In genomic region chr10:130111115-130111847, GRCh38 we compare ENCODE assay signal across 1 cellular context.
TF ChIP-seq lines count a peak whose summit lies in the region.

No MANE protein-coding gene starts in this region.

TF ChIP-seq in GM12878, 131 proteins besides CTCF, POLR2A, EP300 and RAD21 (continued from another document and continues in another):
- TF ChIP-seq SMARCA5 (IDR thresholded peaks at IDR 0.05) (no peak), KDM1A (IDR thresholded peaks at IDR 0.05; ENCODE audit: borderline replicate concordance) (no peak), ASH2L (IDR thresholded peaks at IDR 0.05; ENCODE audit: borderline replicate concordance, low read depth) (no peak), BHLHE40 (IDR thresholded peaks at IDR 0.05; ENCODE audit: borderline replicate concordance in 1 of 2, low read depth in 2 of 2, low read length in 1 of 2) (peak; percentile 0 to 19; a peak in 1 of 4 replicates), TCF7 (IDR thresholded peaks at IDR 0.05; ENCODE audit: borderline replicate concordance) (no peak), MAX (IDR thresholded peaks at IDR 0.05; ENCODE audit: low read depth, low read length) (no peak; the same call in none of the 2 replicates), YY1 (IDR thresholded peaks at IDR 0.05; ENCODE audit: low read depth, low read length) (no peak), TCF3 (IDR thresholded peaks at IDR 0.05; ENCODE audit: borderline replicate concordance, insufficient read depth, low read depth, low read length) (no peak), PAX8 (IDR thresholded peaks at IDR 0.05) (no peak), CHD2 (IDR thresholded peaks at IDR 0.05; ENCODE audit: borderline replicate concordance, low read depth, low read length) (peak; percentile 92), JUND (IDR thresholded peaks at IDR 0.05; ENCODE audit: low read depth, low read length) (no peak), BACH1 (IDR thresholded peaks at IDR 0.05; ENCODE audit: borderline replicate concordance) (0 out of 2 replicates have a peak, but pooled peaks have one; percentile 39), IRF4 (IDR thresholded peaks at IDR 0.05; ENCODE audit: low read depth, low read length) (no peak), EGR1 (IDR thresholded peaks at IDR 0.05; ENCODE audit: borderline replicate concordance in 1 of 2, low read depth in 2 of 2, low read length in 2 of 2) (no peak), HDGF (IDR thresholded peaks at IDR 0.05) (peak; percentile 78), CBFB (IDR thresholded peaks at IDR 0.05; ENCODE audit: low read depth) (0 out of 2 replicates have a peak, but pooled peaks have one; percentile 2), CEBPZ (IDR thresholded peaks at IDR 0.05; ENCODE audit: low read depth, low read length) (peak; percentile 17; the same call in 1 of the 2 replicates), SMAD5 (IDR thresholded peaks at IDR 0.05; ENCODE audit: low read depth) (0 out of 2 replicates have a peak, but pooled peaks have one; percentile 54), BRCA1 (IDR thresholded peaks at IDR 0.05; ENCODE audit: low read depth, low read length) (no peak), NR2C1 (IDR thresholded peaks at IDR 0.05) (peak; percentile 83), BCL11A (IDR thresholded peaks at IDR 0.05; ENCODE audit: low read depth, low read length) (no peak), MLLT1 (IDR thresholded peaks at IDR 0.05) (no peak), BCL3 (IDR thresholded peaks at IDR 0.05; ENCODE audit: borderline replicate concordance, insufficient read depth, low read depth, low read length, poor library complexity, severe bottlenecking) (no peak), USF2 (IDR thresholded peaks at IDR 0.05; ENCODE audit: borderline replicate concordance, low read depth, low read length) (no peak; the same call in 1 of the 2 replicates), HCFC1 (IDR thresholded peaks at IDR 0.05; ENCODE audit: low read length) (peak; percentile 87), ZNF592 (IDR thresholded peaks at IDR 0.05) (no peak), FOS (IDR thresholded peaks at IDR 0.05; ENCODE audit: borderline replicate concordance, extremely low read depth, insufficient read length) (peak; percentile 71), POLR2AphosphoS2 (IDR thresholded peaks at IDR 0.05; ENCODE audit: low read depth, low read length) (peak; percentile 33; the same call in 1 of the 2 replicates), CHD4 (IDR thresholded peaks at IDR 0.05) (no peak), PKNOX1 (IDR thresholded peaks at IDR 0.05) (peak; percentile 97), RELB (IDR thresholded peaks at IDR 0.05; ENCODE audit: low read depth) (peak; percentile 1; the same call in 1 of the 2 replicates), ESRRA (IDR thresholded peaks at IDR 0.05; ENCODE audit: low read length) (no peak), MEF2A (IDR thresholded peaks at IDR 0.05; ENCODE audit: insufficient read depth, low read depth, low read length) (no peak), CEBPB (IDR thresholded peaks at IDR 0.05; ENCODE audit: borderline replicate concordance in 1 of 2, low read depth in 2 of 2, low read length in 2 of 2) (no peak), ZBTB40 (IDR thresholded peaks at IDR 0.05; ENCODE audit: borderline replicate concordance) (peak; percentile 52; the same call in 1 of the 2 replicates), ZNF622 (IDR thresholded peaks at IDR 0.05) (no peak), NFYA (IDR thresholded peaks at IDR 0.05; ENCODE audit: borderline replicate concordance, low read depth, low read length) (peak; percentile 81; the same call in 1 of the 2 replicates), SIX5 (IDR thresholded peaks at IDR 0.05; ENCODE audit: low read depth, low read length, severe bottlenecking) (peak; percentile 81), EED (IDR thresholded peaks at IDR 0.05; ENCODE audit: low read depth) (peak; percentile 21; the same call in 1 of the 2 replicates), TAF1 (IDR thresholded peaks at IDR 0.05; ENCODE audit: borderline replicate concordance, low read depth, low read length) (0 out of 2 replicates have a peak, but pooled peaks have one; percentile 23), RUNX3 (IDR thresholded peaks at IDR 0.05; ENCODE audit: low read length) (peak; percentile 74), CREB1 (IDR thresholded peaks at IDR 0.05; ENCODE audit: low read depth) (no peak)
